8 cellular contexts compared by ENCODE assay signal in genomic region chr6:5398530-5398929, GRCh38.
DNase-seq lines count a peak whose midpoint lies in the region; ATAC-seq, FAIRE-seq and TF ChIP-seq lines count a peak whose summit lies in the region.

No MANE protein-coding gene starts in this region.

- no peaks in the 10 kb centered on the region for H3K27me3 Mint-ChIP-seq in activated naive CD8-positive, alpha-beta T cell treated with anti-CD3 and anti-CD28 coated beads, Interleukin-2, amount 10 ng/mL, durations not matched to agents 7 days and 5 days

- peak; percentile 56 for TF ChIP-seq CTCF in D721Med (IDR thresholded peaks at IDR 0.05; ENCODE audit: insufficient read depth, missing control alignments)

- ATAC-seq in GM21526 (IDR thresholded peaks at IDR 0.05; ENCODE audit: low FRiP score, unreplicated experiment): peak; percentile 59
- peak; percentile 68 for ATAC-seq in activated naive CD8-positive, alpha-beta T cell treated with anti-CD3 and anti-CD28 coated beads, Interleukin-2, amount 10 ng/mL, durations not matched to agents 7 days and 5 days (ENCODE audit: low read depth)
- no peak for ATAC-seq in GM21447 (IDR thresholded peaks at IDR 0.05; ENCODE audit: unreplicated experiment)

- H3K27ac Mint-ChIP-seq in activated naive CD8-positive, alpha-beta T cell treated with anti-CD3 and anti-CD28 coated beads, Interleukin-2, amount 10 ng/mL, durations not matched to agents 7 days and 5 days: no peak overlapping the region

- POLR2A ChIA-PET in activated naive CD8-positive, alpha-beta T cell treated with anti-CD3 and anti-CD28 coated beads, Interleukin-2, amount 10 ng/mL, durations not matched to agents 7 days and 5 days (lab: Charles Lee): no interaction called here

- DNase-seq in D721Med (ENCODE audit: insufficient read length, low spot score) (no peak), NCI-H2227 treated with DMSO at 0.1 percent for 48 hours (lab: John Stamatoyannopoulos, UW) (peak; percentile 11), left kidney (ENCODE audit: low read depth, low spot score) (peak; percentile 26), middle frontal gyrus (ENCODE audit: extremely low spot score, low spot score) (no peak)
- no peak for DNase-seq in activated naive CD8-positive, alpha-beta T cell treated with anti-CD3 and anti-CD28 coated beads, Interleukin-2, amount 10 ng/mL, durations not matched to agents 7 days and 5 days
- DNase-seq in activated CD8-positive, alpha-beta memory T cell treated with anti-CD3 and anti-CD28 coated beads for 24 hours: no peak

- H3K36me3 Mint-ChIP-seq in activated naive CD8-positive, alpha-beta T cell treated with anti-CD3 and anti-CD28 coated beads, Interleukin-2, amount 10 ng/mL, durations not matched to agents 7 days and 5 days: no peaks in the 10 kb centered on the region

- no peaks in the 10 kb centered on the region for H3K9me3 Mint-ChIP-seq in activated naive CD8-positive, alpha-beta T cell treated with anti-CD3 and anti-CD28 coated beads, Interleukin-2, amount 10 ng/mL, durations not matched to agents 7 days and 5 days

- no peaks in the 10 kb centered on the region for H3K4me1 Mint-ChIP-seq in activated naive CD8-positive, alpha-beta T cell treated with anti-CD3 and anti-CD28 coated beads, Interleukin-2, amount 10 ng/mL, durations not matched to agents 7 days and 5 days

- peak; percentile 61 for FAIRE-seq in D721Med (lab: Jason Lieb, UNC)

- H3K4me3 Mint-ChIP-seq in activated naive CD8-positive, alpha-beta T cell treated with anti-CD3 and anti-CD28 coated beads, Interleukin-2, amount 10 ng/mL, durations not matched to agents 7 days and 5 days: no peak overlapping the region

Comparison
In these comparisons a context has a peak if more than half of its experiments do, and no peak if none do; other contexts are left out.
1. DNase-seq: peak in NCI-H2227 treated with DMSO at 0.1 percent for 48 hours (single experiment) and left kidney (single experiment); none in D721Med (single experiment), activated naive CD8-positive, alpha-beta T cell treated with anti-CD3 and anti-CD28 coated beads, Interleukin-2, amount 10 ng/mL, durations not matched to agents 7 days and 5 days (single experiment), middle frontal gyrus (single experiment) and activated CD8-positive, alpha-beta memory T cell treated with anti-CD3 and anti-CD28 coated beads for 24 hours (single experiment).